In genomic region chr20:57522380-57522973, GRCh38 we compare ENCODE assay signal across 1 cellular context.
TF ChIP-seq lines count a peak whose summit lies in the region.

No MANE protein-coding gene starts in this region.

TF ChIP-seq in HepG2, 621 proteins besides CTCF, POLR2A, EP300 and RAD21:
- TF ChIP-seq GABPB1 (CRISPR knock-in tag; IDR thresholded peaks at IDR 0.05) (no peak), ZMYM2 (CRISPR knock-in tag; IDR thresholded peaks at IDR 0.05) (no peak), TGIF2 (CRISPR knock-in tag; IDR thresholded peaks at IDR 0.05) (no peak), MTF2 (CRISPR knock-in tag; IDR thresholded peaks at IDR 0.05; ENCODE audit: borderline replicate concordance) (no peak), ZNF20 (CRISPR knock-in tag; IDR thresholded peaks at IDR 0.05) (no peak), ZFP82 (CRISPR knock-in tag; IDR thresholded peaks at IDR 0.05; ENCODE audit: borderline replicate concordance) (no peak), NCOA1 (CRISPR knock-in tag; IDR thresholded peaks at IDR 0.05) (no peak), TIGD3 (CRISPR knock-in tag; IDR thresholded peaks at IDR 0.05; ENCODE audit: borderline replicate concordance) (no peak), ZNF296 (CRISPR knock-in tag; conservative IDR thresholded peaks at IDR 0.05) (no peak), ZNF703 (CRISPR knock-in tag; IDR thresholded peaks at IDR 0.05; ENCODE audit: borderline replicate concordance) (no peak), FOXO4 (CRISPR knock-in tag; conservative IDR thresholded peaks at IDR 0.05) (no peak), RNF2 (conservative IDR thresholded peaks at IDR 0.05; ENCODE audit: low read depth) (no peak), ZSCAN22 (CRISPR knock-in tag; IDR thresholded peaks at IDR 0.05) (no peak), KLF13 (CRISPR knock-in tag; IDR thresholded peaks at IDR 0.05) (no peak), ZNF33A (CRISPR knock-in tag; IDR thresholded peaks at IDR 0.05; ENCODE audit: borderline replicate concordance) (no peak)
- TF ChIP-seq, protein P1, sequence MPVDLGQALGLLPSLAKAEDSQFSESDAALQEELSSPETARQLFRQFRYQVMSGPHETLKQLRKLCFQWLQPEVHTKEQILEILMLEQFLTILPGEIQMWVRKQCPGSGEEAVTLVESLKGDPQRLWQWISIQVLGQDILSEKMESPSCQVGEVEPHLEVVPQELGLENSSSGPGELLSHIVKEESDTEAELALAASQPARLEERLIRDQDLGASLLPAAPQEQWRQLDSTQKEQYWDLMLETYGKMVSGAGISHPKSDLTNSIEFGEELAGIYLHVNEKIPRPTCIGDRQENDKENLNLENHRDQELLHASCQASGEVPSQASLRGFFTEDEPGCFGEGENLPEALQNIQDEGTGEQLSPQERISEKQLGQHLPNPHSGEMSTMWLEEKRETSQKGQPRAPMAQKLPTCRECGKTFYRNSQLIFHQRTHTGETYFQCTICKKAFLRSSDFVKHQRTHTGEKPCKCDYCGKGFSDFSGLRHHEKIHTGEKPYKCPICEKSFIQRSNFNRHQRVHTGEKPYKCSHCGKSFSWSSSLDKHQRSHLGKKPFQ (CRISPR knock-in tag; IDR thresholded peaks at IDR 0.05; ENCODE audit: insufficient replicate concordance) = no peak
- TF ChIP-seq, protein P2, sequence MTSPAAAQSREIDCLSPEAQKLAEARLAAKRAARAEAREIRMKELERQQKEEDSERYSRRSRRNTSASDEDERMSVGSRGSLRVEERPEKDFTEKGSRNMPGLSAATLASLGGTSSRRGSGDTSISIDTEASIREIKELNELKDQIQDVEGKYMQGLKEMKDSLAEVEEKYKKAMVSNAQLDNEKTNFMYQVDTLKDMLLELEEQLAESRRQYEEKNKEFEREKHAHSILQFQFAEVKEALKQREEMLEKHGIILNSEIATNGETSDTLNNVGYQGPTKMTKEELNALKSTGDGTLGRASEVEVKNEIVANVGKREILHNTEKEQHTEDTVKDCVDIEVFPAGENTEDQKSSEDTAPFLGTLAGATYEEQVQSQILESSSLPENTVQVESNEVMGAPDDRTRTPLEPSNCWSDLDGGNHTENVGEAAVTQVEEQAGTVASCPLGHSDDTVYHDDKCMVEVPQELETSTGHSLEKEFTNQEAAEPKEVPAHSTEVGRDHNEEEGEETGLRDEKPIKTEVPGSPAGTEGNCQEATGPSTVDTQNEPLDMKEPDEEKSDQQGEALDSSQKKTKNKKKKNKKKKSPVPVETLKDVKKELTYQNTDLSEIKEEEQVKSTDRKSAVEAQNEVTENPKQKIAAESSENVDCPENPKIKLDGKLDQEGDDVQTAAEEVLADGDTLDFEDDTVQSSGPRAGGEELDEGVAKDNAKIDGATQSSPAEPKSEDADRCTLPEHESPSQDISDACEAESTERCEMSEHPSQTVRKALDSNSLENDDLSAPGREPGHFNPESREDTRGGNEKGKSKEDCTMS (CRISPR knock-in tag; conservative IDR thresholded peaks at IDR 0.05) = no peak
- TF ChIP-seq, protein P3, sequence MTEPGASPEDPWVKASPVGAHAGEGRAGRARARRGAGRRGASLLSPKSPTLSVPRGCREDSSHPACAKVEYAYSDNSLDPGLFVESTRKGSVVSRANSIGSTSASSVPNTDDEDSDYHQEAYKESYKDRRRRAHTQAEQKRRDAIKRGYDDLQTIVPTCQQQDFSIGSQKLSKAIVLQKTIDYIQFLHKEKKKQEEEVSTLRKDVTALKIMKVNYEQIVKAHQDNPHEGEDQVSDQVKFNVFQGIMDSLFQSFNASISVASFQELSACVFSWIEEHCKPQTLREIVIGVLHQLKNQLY (CRISPR knock-in tag; IDR thresholded peaks at IDR 0.05) = no peak
- TF ChIP-seq, protein P4, sequence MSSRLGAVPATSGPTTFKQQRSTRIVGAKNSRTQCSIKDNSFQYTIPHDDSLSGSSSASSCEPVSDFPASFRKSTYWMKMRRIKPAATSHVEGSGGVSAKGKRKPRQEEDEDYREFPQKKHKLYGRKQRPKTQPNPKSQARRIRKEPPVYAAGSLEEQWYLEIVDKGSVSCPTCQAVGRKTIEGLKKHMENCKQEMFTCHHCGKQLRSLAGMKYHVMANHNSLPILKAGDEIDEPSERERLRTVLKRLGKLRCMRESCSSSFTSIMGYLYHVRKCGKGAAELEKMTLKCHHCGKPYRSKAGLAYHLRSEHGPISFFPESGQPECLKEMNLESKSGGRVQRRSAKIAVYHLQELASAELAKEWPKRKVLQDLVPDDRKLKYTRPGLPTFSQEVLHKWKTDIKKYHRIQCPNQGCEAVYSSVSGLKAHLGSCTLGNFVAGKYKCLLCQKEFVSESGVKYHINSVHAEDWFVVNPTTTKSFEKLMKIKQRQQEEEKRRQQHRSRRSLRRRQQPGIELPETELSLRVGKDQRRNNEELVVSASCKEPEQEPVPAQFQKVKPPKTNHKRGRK (CRISPR knock-in tag; IDR thresholded peaks at IDR 0.05) = no peak
- TF ChIP-seq, protein P5, sequence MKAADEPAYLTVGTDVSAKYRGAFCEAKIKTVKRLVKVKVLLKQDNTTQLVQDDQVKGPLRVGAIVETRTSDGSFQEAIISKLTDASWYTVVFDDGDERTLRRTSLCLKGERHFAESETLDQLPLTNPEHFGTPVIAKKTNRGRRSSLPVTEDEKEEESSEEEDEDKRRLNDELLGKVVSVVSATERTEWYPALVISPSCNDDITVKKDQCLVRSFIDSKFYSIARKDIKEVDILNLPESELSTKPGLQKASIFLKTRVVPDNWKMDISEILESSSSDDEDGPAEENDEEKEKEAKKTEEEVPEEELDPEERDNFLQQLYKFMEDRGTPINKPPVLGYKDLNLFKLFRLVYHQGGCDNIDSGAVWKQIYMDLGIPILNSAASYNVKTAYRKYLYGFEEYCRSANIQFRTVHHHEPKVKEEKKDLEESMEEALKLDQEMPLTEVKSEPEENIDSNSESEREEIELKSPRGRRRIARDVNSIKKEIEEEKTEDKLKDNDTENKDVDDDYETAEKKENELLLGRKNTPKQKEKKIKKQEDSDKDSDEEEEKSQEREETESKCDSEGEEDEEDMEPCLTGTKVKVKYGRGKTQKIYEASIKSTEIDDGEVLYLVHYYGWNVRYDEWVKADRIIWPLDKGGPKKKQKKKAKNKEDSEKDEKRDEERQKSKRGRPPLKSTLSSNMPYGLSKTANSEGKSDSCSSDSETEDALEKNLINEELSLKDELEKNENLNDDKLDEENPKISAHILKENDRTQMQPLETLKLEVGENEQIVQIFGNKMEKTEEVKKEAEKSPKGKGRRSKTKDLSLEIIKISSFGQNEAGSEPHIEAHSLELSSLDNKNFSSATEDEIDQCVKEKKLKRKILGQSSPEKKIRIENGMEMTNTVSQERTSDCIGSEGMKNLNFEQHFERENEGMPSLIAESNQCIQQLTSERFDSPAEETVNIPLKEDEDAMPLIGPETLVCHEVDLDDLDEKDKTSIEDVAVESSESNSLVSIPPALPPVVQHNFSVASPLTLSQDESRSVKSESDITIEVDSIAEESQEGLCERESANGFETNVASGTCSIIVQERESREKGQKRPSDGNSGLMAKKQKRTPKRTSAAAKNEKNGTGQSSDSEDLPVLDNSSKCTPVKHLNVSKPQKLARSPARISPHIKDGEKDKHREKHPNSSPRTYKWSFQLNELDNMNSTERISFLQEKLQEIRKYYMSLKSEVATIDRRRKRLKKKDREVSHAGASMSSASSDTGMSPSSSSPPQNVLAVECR (CRISPR knock-in tag; IDR thresholded peaks at IDR 0.05; ENCODE audit: borderline replicate concordance) = no peak
